In the genomic region with DNA sequence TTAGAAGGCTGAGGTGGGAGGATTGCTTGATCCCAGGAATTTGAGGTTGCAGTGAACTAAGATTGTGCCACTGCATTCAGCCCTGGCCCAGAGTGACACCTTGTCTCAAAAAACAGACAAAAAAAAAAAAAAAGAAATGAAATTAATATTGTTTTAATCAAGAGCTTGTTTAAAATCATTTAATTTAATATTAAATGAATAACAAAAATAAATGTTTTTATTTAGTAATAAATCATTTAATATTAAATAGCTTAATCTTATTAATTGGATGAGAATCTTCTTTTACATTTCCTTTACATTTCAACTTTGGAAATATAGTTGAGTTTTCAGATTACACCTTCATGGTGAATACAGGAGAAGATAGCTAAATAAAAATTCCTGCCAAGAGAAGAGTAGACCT, we compare ENCODE assay signal across 15 cellular contexts. TPM values are rescaled to one million over a fixed set of nuclear protein-coding genes. Genes with fewer than 3 reads are reported as not detected.
DNase-seq lines count a peak whose midpoint lies in the region; ATAC-seq, FAIRE-seq and TF ChIP-seq lines count a peak whose summit lies in the region.
"Had no signal": no experiment of that assay in that cellular context is flagged by ENCODE, and none has a peak within 500 bp of the region (broad histone marks: within the 10 kb centered on the region; RNA-seq: fewer than 3 reads in every experiment).

No MANE protein-coding gene starts in this region.

- no peak overlapping the region for H2BK20ac ChIP-seq in H1 (ENCODE audit: low read length)

- H3K4me1 ChIP-seq in H1 (replicated peaks in 1 of 4; ENCODE audit: control insufficient read depth in 3 of 4, insufficient read depth in 4 of 4, low read length in 3 of 4), result peaks cover 14 to 35% (median 21%) of the 10 kb centered on the region in 4 experiments
- H3K4me1 ChIP-seq: BLaER1 treated with 17β-estradiol and CSF1 and Interleukin-3, amounts not matched to agents 10 nM and 100 nM had no signal

- TF ChIP-seq RAD21 in H1 (IDR thresholded peaks at IDR 0.05 in 1 of 2, conservative IDR thresholded peaks at IDR 0.05 in 1 of 2; ENCODE audit: low read depth in 2 of 2, low read length in 2 of 2), result no peak

- no peak overlapping the region for H4K8ac ChIP-seq in H1 (ENCODE audit: extremely low read depth, insufficient read depth, low read length)

- H2BK5ac ChIP-seq in H1 (ENCODE audit: low read depth, low read length), result peak overlapping the region; percentile 60; the same call in 1 of the 2 replicates

- no peak for TF ChIP-seq EP300 in H1 (IDR thresholded peaks at IDR 0.05; ENCODE audit: borderline replicate concordance in 1 of 2, low read depth in 2 of 2, low read length in 2 of 2)

- no peak overlapping the region for H2AK5ac ChIP-seq in H1 (ENCODE audit: low read depth, low read length)

- H3K4ac ChIP-seq in H1 (replicated peaks; ENCODE audit: insufficient read length, low read depth, low read length), result no peak overlapping the region

- ATAC-seq in GM18517 (IDR thresholded peaks at IDR 0.05; ENCODE audit: unreplicated experiment), result no peak

- no peak overlapping the region for H3K9ac ChIP-seq in H1 (replicated peaks in 1 of 4; ENCODE audit: extremely low read depth in 1 of 4, low read depth in 3 of 4, low read length in 3 of 4)
- H3K9ac ChIP-seq: BLaER1 treated with 17β-estradiol and CSF1 and Interleukin-3, amounts not matched to agents 10 nM and 100 nM had no signal

- CTCF ChIA-PET in H1 (lab: Charles Lee; ENCODE audit: partially characterized antibody), result interaction anchor here (2.5 kb wide), 1 partner anchor 16 kb away, joined by 6 read pairs; no protein-coding TSS in a partner anchor

- H2BK15ac ChIP-seq in H1 (ENCODE audit: low read length), result no peak overlapping the region

- POLR2A ChIA-PET in H1 (lab: Charles Lee; ENCODE audit: partially characterized antibody), result interaction anchor here (0.6 to 3.3 kb wide), 3 partner anchors 11 to 491 kb away, joined by 3 to 19 read pairs (median 4); partner anchors contain the start of gene TNIK

- no peak overlapping the region for H3K23ac ChIP-seq in H1 (ENCODE audit: insufficient read length)

- no peaks in the 10 kb centered on the region for H4K20me1 ChIP-seq in H1 (replicated peaks in 1 of 2; ENCODE audit: control insufficient read depth in 1 of 2, insufficient read depth in 2 of 2, low read length in 2 of 2)

- DNase-seq in RCC 7860 (ENCODE audit: low spot score) (no peak), H1 (ENCODE audit: low read depth in 1 of 2, low spot score in 2 of 2) (no peak), mesenteric fat pad (ENCODE audit: low spot score) (no peak), KG1 (lab: John Stamatoyannopoulos, UW) (no peak)
- no peak for DNase-seq in activated CD8-positive, alpha-beta memory T cell treated with anti-CD3 and anti-CD28 coated beads for 24 hours
- DNase-seq: 8988T; ACHN; Calu3; CD4-positive, CD25-positive, alpha-beta regulatory T cell; DMS 273 treated with DMSO at 0.1 percent for 48 hours; H7 had no signal

- H3K27me3 ChIP-seq in H1 (replicated peaks in 1 of 4; ENCODE audit: control insufficient read depth in 3 of 4, extremely low read depth in 1 of 4, insufficient read depth in 3 of 4, low read length in 3 of 4), result no peaks in the 10 kb centered on the region
- H3K27me3 ChIP-seq: BLaER1 treated with 17β-estradiol and CSF1 and Interleukin-3, amounts not matched to agents 10 nM and 100 nM had no signal

- no peak for TF ChIP-seq CTCF in H1 (IDR thresholded peaks at IDR 0.05; ENCODE audit: control extremely low read depth in 1 of 3, insufficient read depth in 1 of 3, low read depth in 1 of 3, low read length in 3 of 3)

- no peak overlapping the region for H4K5ac ChIP-seq in H1 (ENCODE audit: insufficient read length, low read depth, low read length)

- no peak overlapping the region for H3K18ac ChIP-seq in H1 (ENCODE audit: extremely low read depth, low read length)

- FAIRE-seq in G401.6 (lab: Jason Lieb, UNC) (peak; percentile 60), RCC 7860 (lab: Jason Lieb, UNC) (peak; percentile 69), H1 (lab: Jason Lieb, UNC) (no peak), islet of Langerhans (lab: Jason Lieb, UNC) (peak; percentile 5)

- H3K4me2 ChIP-seq in H1 (ENCODE audit: insufficient read depth in 1 of 2, low read depth in 2 of 2, low read length in 2 of 2), result no peak overlapping the region; a peak in 1 of 4 replicates
- H3K4me2 ChIP-seq: BLaER1 treated with 17β-estradiol and CSF1 and Interleukin-3, amounts not matched to agents 10 nM and 100 nM had no signal

- no peak for TF ChIP-seq POLR2A in H1 (IDR thresholded peaks at IDR 0.05; ENCODE audit: control extremely low read depth in 1 of 2, low read depth in 2 of 2, low read length in 2 of 2)

- no peaks in the 10 kb centered on the region; the same call in 1 of the 2 replicates for H3K79me1 ChIP-seq in H1 (ENCODE audit: low read depth, low read length)

- H3K23me2 ChIP-seq in H1 (ENCODE audit: low read depth, low read length), result 0 out of 2 replicates have a peak, but pooled peaks cover 5% of the 10 kb centered on the region

- no peak overlapping the region for H4K91ac ChIP-seq in H1 (replicated peaks; ENCODE audit: insufficient read length, low read length)

- H3K36me3 ChIP-seq in H1 (ENCODE audit: control insufficient read depth in 2 of 4, insufficient read depth in 4 of 4, low read length in 3 of 4), result no peaks in the 10 kb centered on the region
- H3K36me3 ChIP-seq: BLaER1 treated with 17β-estradiol and CSF1 and Interleukin-3, amounts not matched to agents 10 nM and 100 nM had no signal

- no peak overlapping the region for H3K14ac ChIP-seq in H1 (ENCODE audit: insufficient read length)

- no peak overlapping the region for H2AFZ ChIP-seq in H1 (ENCODE audit: low read length)

- H2BK12ac ChIP-seq in H1 (ENCODE audit: low read depth, low read length), result 0 out of 2 replicates have a peak overlapping the region, but pooled peaks have one; percentile 27

- peaks cover 0 to 2% of the 10 kb centered on the region in 2 experiments; a peak in 1 of 4 replicates for H3K9me3 ChIP-seq in H1 (ENCODE audit: insufficient read depth in 2 of 2, low read depth in 1 of 2, low read length in 1 of 2)
- H3K9me3 ChIP-seq: BLaER1 treated with 17β-estradiol and CSF1 and Interleukin-3, amounts not matched to agents 10 nM and 100 nM had no signal

- H3K79me2 ChIP-seq in H1 (ENCODE audit: control insufficient read depth in 1 of 2, insufficient read depth in 2 of 2, low read length in 2 of 2), result peaks cover 0 to 39% of the 10 kb centered on the region in 2 experiments; a peak in 2 of 4 replicates

- H3K4me3 ChIP-seq in H1 (ENCODE audit: extremely low read depth in 1 of 4, insufficient read depth in 2 of 4, low read depth in 3 of 4, low read length in 4 of 4), result no peak overlapping the region
- H3K4me3 ChIP-seq: BLaER1 treated with 17β-estradiol and CSF1 and Interleukin-3, amounts not matched to agents 10 nM and 100 nM had no signal

- no peak overlapping the region for H2BK120ac ChIP-seq in H1 (replicated peaks; ENCODE audit: low read depth, low read length)

- H3K27ac ChIP-seq in H1 (ENCODE audit: low read depth, low read length), result no peak overlapping the region
- H3K27ac ChIP-seq: BLaER1 treated with 17β-estradiol and CSF1 and Interleukin-3, amounts not matched to agents 10 nM and 100 nM had no signal

- no peak overlapping the region for H3K56ac ChIP-seq in H1 (replicated peaks; ENCODE audit: insufficient read length, low read depth, low read length)

TF ChIP-seq in H1, 55 proteins besides CTCF, POLR2A, EP300 and RAD21 (continues in another document):
- TF ChIP-seq MAFK (IDR thresholded peaks at IDR 0.05; ENCODE audit: low read depth, low read length) (no peak), RXRA (IDR thresholded peaks at IDR 0.05; ENCODE audit: insufficient read depth, low read depth, low read length) (no peak), GABPA (IDR thresholded peaks at IDR 0.05; ENCODE audit: borderline replicate concordance, insufficient read depth, low read length) (no peak), TBP (IDR thresholded peaks at IDR 0.05; ENCODE audit: low read depth, low read length) (no peak), FOSL1 (IDR thresholded peaks at IDR 0.05; ENCODE audit: insufficient read depth, low read depth, low read length) (no peak), HDAC2 (IDR thresholded peaks at IDR 0.05; ENCODE audit: borderline replicate concordance in 1 of 2, low read depth in 2 of 2, low read length in 2 of 2) (no peak), SIN3A (conservative IDR thresholded peaks at IDR 0.05 in 1 of 2, IDR thresholded peaks at IDR 0.05 in 1 of 2; ENCODE audit: low read depth in 1 of 2, low read length in 2 of 2) (no peak)

RNA-seq across cellular contexts. Expression of gene TNIK, which starts 29.7 kb away (rescaled TPM):
- 42.0 and 46.8 TPM in 2 replicates for total RNA-seq in H1 (2021; fragmentation: NEBNext Ultra II Directional; extraction: Animal tissue kit (Norgen Biotek cat#: 25700))
- polyA plus RNA-seq in H1 (2011; rRNA removed), result 7.4 and 8.0 TPM in 2 replicates
- polyA plus RNA-seq in H1 (2011; cell fraction: cytosol; rRNA removed), result 10.7 TPM
- 18.1 TPM for polyA plus RNA-seq in H1 (2011; cell fraction: nucleus; rRNA removed)
- polyA plus RNA-seq in H1 (2012, experiment 1 of 2), result 16.8 to 23.1 TPM (median 21.9 TPM) in 4 replicates
- polyA plus RNA-seq in H1 (2012, experiment 2 of 2), result 3.9 TPM
- polyA plus RNA-seq in H1 (2013, experiment 1 of 2), result 29.1 TPM
- polyA plus RNA-seq in H1 (2013, experiment 2 of 2), result 27.4 TPM
- 19.4 and 27.7 TPM in 2 replicates for polyA minus RNA-seq in H1 (2011; rRNA and poly(A)+ RNA removed)
- polyA minus RNA-seq in H1 (2011; cell fraction: cytosol; rRNA and poly(A)+ RNA removed), result 15.3 TPM
- 39.4 TPM for polyA minus RNA-seq in H1 (2011; cell fraction: nucleus; rRNA and poly(A)+ RNA removed)
- 3.7 TPM for total RNA-seq in mesenteric fat pad
